In the genomic region with DNA sequence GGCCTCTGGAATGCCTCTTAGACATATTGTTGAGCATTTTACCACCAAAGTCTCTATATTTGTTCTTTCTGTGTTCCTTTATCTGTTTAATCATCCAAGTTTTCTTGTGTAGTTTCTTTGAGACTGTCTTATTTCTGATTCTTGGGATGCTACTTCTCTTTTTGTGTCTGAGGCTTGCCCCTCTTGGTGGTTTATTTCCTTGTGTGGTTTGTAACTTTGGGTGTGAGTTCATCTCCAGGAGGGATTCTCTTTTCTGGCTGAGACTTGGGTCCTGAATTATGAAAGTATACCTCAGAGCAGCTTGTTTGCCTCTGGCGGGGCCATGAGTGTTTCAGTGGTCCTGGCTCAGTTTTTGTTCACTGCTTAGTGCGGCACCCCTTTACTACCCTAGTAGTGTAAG, we compare ENCODE assay signal across 22 cellular contexts. TPM values are rescaled to one million over a fixed set of nuclear protein-coding genes. Genes with fewer than 3 reads are reported as not detected.
DNase-seq lines count a peak whose midpoint lies in the region; ATAC-seq, FAIRE-seq and TF ChIP-seq lines count a peak whose summit lies in the region.
"Had no signal": no experiment of that assay in that cellular context is flagged by ENCODE, and none has a peak within 500 bp of the region (broad histone marks: within the 10 kb centered on the region; RNA-seq: fewer than 3 reads in every experiment).

No MANE protein-coding gene starts in this region.

- H3K9ac ChIP-seq in mammary epithelial cell (ENCODE audit: insufficient read depth, low read length): no peak overlapping the region

- H3K4me1 ChIP-seq in aorta (ENCODE audit: control insufficient read depth in 1 of 2, insufficient read depth in 2 of 2, low read length in 2 of 2): peaks cover 4 to 16% of the 10 kb centered on the region in 2 donors
- H3K4me1 ChIP-seq in small intestine (ENCODE audit: control insufficient read depth in 2 of 2, insufficient read depth in 1 of 2, low read depth in 1 of 2, low read length in 1 of 2): peaks cover under 1 to 2% of the 10 kb centered on the region in 2 donors
- H3K4me1 ChIP-seq in mammary epithelial cell (ENCODE audit: insufficient read depth, low read length): peaks cover 3% of the 10 kb centered on the region
- H3K4me1 ChIP-seq: A549, foreskin keratinocyte, prostate gland had no signal

- no peaks in the 10 kb centered on the region for H3K9me3 ChIP-seq in aorta (ENCODE audit: control insufficient read depth, low read length)
- H3K9me3 ChIP-seq in small intestine (ENCODE audit: control insufficient read depth, low read depth): no peaks in the 10 kb centered on the region
- H3K9me3 ChIP-seq in mammary epithelial cell (replicated peaks; ENCODE audit: insufficient read depth, low read length): no peaks in the 10 kb centered on the region
- H3K9me3 ChIP-seq: A549, left lung, prostate gland had no signal

- BruUV-seq in mammary epithelial cell (replicated peaks; lab: Mats Ljungman, UMichigan): no TSS peak

- H3K27ac ChIP-seq in aorta (ENCODE audit: low read depth in 1 of 2, low read length in 2 of 2) (peak overlapping the region; percentile 41 to 69), small intestine (ENCODE audit: low read depth in 1 of 2, low read length in 1 of 2) (peak overlapping the region in 1 of 2 donors; percentile 20), mammary epithelial cell (ENCODE audit: insufficient read depth, low read depth, low read length) (no peak overlapping the region)
- H3K27ac ChIP-seq: A549, foreskin keratinocyte, left lung, prostate gland had no signal

- no peaks in the 10 kb centered on the region for H3K27me3 ChIP-seq in aorta (ENCODE audit: control insufficient read depth in 1 of 2, insufficient read depth in 2 of 2, low read length in 1 of 2)
- no peaks in the 10 kb centered on the region for H3K27me3 ChIP-seq in small intestine (ENCODE audit: control insufficient read depth in 2 of 2, insufficient read depth in 2 of 2, low read length in 2 of 2)
- H3K27me3 ChIP-seq in mammary epithelial cell (ENCODE audit: insufficient read depth, low read length): no peaks in the 10 kb centered on the region
- H3K27me3 ChIP-seq: foreskin keratinocyte, left lung had no signal

- peaks cover 3% of the 10 kb centered on the region for H3K9me3 Mint-ChIP-seq in activated naive CD8-positive, alpha-beta T cell treated with anti-CD3 and anti-CD28 coated beads, Interleukin-2, amount 10 ng/mL, durations not matched to agents 7 days and 5 days
- H3K9me3 Mint-ChIP-seq in activated naive CD8-positive, alpha-beta T cell treated with anti-CD3 and anti-CD28 coated beads for 36 hours: no peaks in the 10 kb centered on the region
- peaks cover 0 to 2% (median 0%) of the 10 kb centered on the region in 7 donors for H3K9me3 Mint-ChIP-seq in naive B cell
- H3K9me3 Mint-ChIP-seq: CD8-positive, alpha-beta T cell; T-helper 2 cell treated with Interferon-gamma antibody and Interleukin-4, amounts not matched to agents 5 μg/mL and 100 μg/mL, for 36 hours had no signal

- no peak for ATAC-seq in activated naive CD8-positive, alpha-beta T cell treated with anti-CD3 and anti-CD28 coated beads, Interleukin-2, amount 10 ng/mL, durations not matched to agents 7 days and 5 days (ENCODE audit: low read depth)
- ATAC-seq in naive B cell (ENCODE audit: low read depth in 2 of 2): no peak
- no peak for ATAC-seq in aorta (ENCODE audit: low FRiP score)
- ATAC-seq: A549; CD8-positive, alpha-beta T cell; foreskin keratinocyte; HCT116; left lung had no signal

- intact Hi-C loops in aorta (cut with DNase I) (loop anchor here in 1 of 2 donors (2.0 kb wide), 1 partner anchor 33 kb away; the partner anchor contains the start of gene PPARD), mammary epithelial cell (cut with micrococcal nuclease) (no loop called here)

- CTCF ChIA-PET in mammary epithelial cell (lab: Charles Lee; ENCODE audit: low non-redundant PET): no interaction called here

- H3K4me1 Mint-ChIP-seq in activated naive CD8-positive, alpha-beta T cell treated with anti-CD3 and anti-CD28 coated beads, Interleukin-2, amount 10 ng/mL, durations not matched to agents 7 days and 5 days: peaks cover 32% of the 10 kb centered on the region
- H3K4me1 Mint-ChIP-seq in activated naive CD8-positive, alpha-beta T cell treated with anti-CD3 and anti-CD28 coated beads for 36 hours: peaks cover 30% of the 10 kb centered on the region
- peaks cover 41 to 53% (median 48%) of the 10 kb centered on the region in 3 donors for H3K4me1 Mint-ChIP-seq in naive B cell

- no peaks in the 10 kb centered on the region for H3K27me3 Mint-ChIP-seq in activated naive CD8-positive, alpha-beta T cell treated with anti-CD3 and anti-CD28 coated beads, Interleukin-2, amount 10 ng/mL, durations not matched to agents 7 days and 5 days
- H3K27me3 Mint-ChIP-seq in activated naive CD8-positive, alpha-beta T cell treated with anti-CD3 and anti-CD28 coated beads for 36 hours: no peaks in the 10 kb centered on the region
- no peaks in the 10 kb centered on the region for H3K27me3 Mint-ChIP-seq in naive B cell

- H3K4me2 ChIP-seq in mammary epithelial cell (ENCODE audit: insufficient read depth, low read depth, low read length): no peak overlapping the region
- H3K4me2 ChIP-seq: A549 had no signal

- H3K27ac Mint-ChIP-seq in activated naive CD8-positive, alpha-beta T cell treated with anti-CD3 and anti-CD28 coated beads, Interleukin-2, amount 10 ng/mL, durations not matched to agents 7 days and 5 days: peak overlapping the region; percentile 14
- no peak overlapping the region for H3K27ac Mint-ChIP-seq in activated naive CD8-positive, alpha-beta T cell treated with anti-CD3 and anti-CD28 coated beads for 36 hours
- H3K27ac Mint-ChIP-seq in naive B cell: peak overlapping the region in 5 of 6 donors; percentile 2 to 95 (median 42)
- H3K27ac Mint-ChIP-seq: CD8-positive, alpha-beta T cell; T-helper 2 cell treated with Interferon-gamma antibody and Interleukin-4, amounts not matched to agents 5 μg/mL and 100 μg/mL, for 36 hours had no signal

- H2AFZ ChIP-seq in mammary epithelial cell (ENCODE audit: low read depth, low read length): no peak overlapping the region

- no peak for TF ChIP-seq CTCF in mammary epithelial cell (conservative IDR thresholded peaks at IDR 0.05 in 1 of 2, IDR thresholded peaks at IDR 0.05 in 1 of 2; ENCODE audit: extremely low read depth in 1 of 2, insufficient read depth in 1 of 2, low read depth in 1 of 2, low read length in 2 of 2)

- no peaks in the 10 kb centered on the region for H3K36me3 ChIP-seq in aorta (ENCODE audit: control insufficient read depth in 1 of 2, insufficient read depth in 2 of 2, low read length in 1 of 2)
- H3K36me3 ChIP-seq in small intestine (ENCODE audit: control insufficient read depth in 2 of 2, insufficient read depth in 2 of 2, low read length in 2 of 2): peaks cover 0 to 3% of the 10 kb centered on the region in 2 donors
- no peaks in the 10 kb centered on the region for H3K36me3 ChIP-seq in mammary epithelial cell (ENCODE audit: insufficient read depth, low read length)
- H3K36me3 ChIP-seq: left lung, prostate gland had no signal

- no peaks in the 10 kb centered on the region for H4K20me1 ChIP-seq in mammary epithelial cell (ENCODE audit: insufficient read depth, low read length)

- peaks cover 45% of the 10 kb centered on the region for H3K36me3 Mint-ChIP-seq in activated naive CD8-positive, alpha-beta T cell treated with anti-CD3 and anti-CD28 coated beads, Interleukin-2, amount 10 ng/mL, durations not matched to agents 7 days and 5 days
- H3K36me3 Mint-ChIP-seq in activated naive CD8-positive, alpha-beta T cell treated with anti-CD3 and anti-CD28 coated beads for 36 hours: peaks cover 13% of the 10 kb centered on the region
- H3K36me3 Mint-ChIP-seq in naive B cell: peaks cover 18 to 24% of the 10 kb centered on the region in 2 donors

- POLR2A ChIA-PET in activated naive CD8-positive, alpha-beta T cell treated with anti-CD3 and anti-CD28 coated beads, Interleukin-2, amount 10 ng/mL, durations not matched to agents 7 days and 5 days (lab: Charles Lee): no interaction called here

- 94 to 95% methylated on average over 2 of the region's 2 CpGs for WGBS in aorta, 2 donors
- 76 to 97% (median 95%) methylated on average over 2 of the region's 2 CpGs for WGBS in small intestine, 3 donors
- WGBS in mammary epithelial cell (ENCODE audit: low coverage, missing lambda C conversion rate): 92% methylated on average over 2 of the region's 2 CpGs

- H3K4me3 Mint-ChIP-seq in activated naive CD8-positive, alpha-beta T cell treated with anti-CD3 and anti-CD28 coated beads, Interleukin-2, amount 10 ng/mL, durations not matched to agents 7 days and 5 days: peak overlapping the region; percentile 0
- no peak overlapping the region for H3K4me3 Mint-ChIP-seq in activated naive CD8-positive, alpha-beta T cell treated with anti-CD3 and anti-CD28 coated beads for 36 hours
- H3K4me3 Mint-ChIP-seq in naive B cell: no peak overlapping the region
- H3K4me3 Mint-ChIP-seq: CD8-positive, alpha-beta T cell; T-helper 2 cell treated with Interferon-gamma antibody and Interleukin-4, amounts not matched to agents 5 μg/mL and 100 μg/mL, for 36 hours had no signal

- in situ Hi-C loops in mammary epithelial cell (cut with MboI; ENCODE audit: low sequenced_read_pairs in 2 of 2): no loop called here

- H3K4me3 ChIP-seq in aorta (ENCODE audit: low read length in 2 of 2): no peak overlapping the region
- H3K4me3 ChIP-seq in small intestine (ENCODE audit: low read depth in 1 of 2, low read length in 2 of 2): no peak overlapping the region
- H3K4me3 ChIP-seq in mammary epithelial cell (replicated peaks in 1 of 3; ENCODE audit: insufficient read depth in 1 of 3, low read depth in 2 of 3, low read length in 3 of 3): no peak overlapping the region
- H3K4me3 ChIP-seq: A549, left lung, prostate gland had no signal

- peaks cover 48% of the 10 kb centered on the region for H3K79me2 ChIP-seq in mammary epithelial cell (ENCODE audit: insufficient read depth, low read length)

- no peak for FAIRE-seq in small intestine (lab: Jason Lieb, UNC)
- FAIRE-seq: A549, colon had no signal

- DNase-seq in activated naive CD8-positive, alpha-beta T cell treated with anti-CD3 and anti-CD28 coated beads, Interleukin-2, amount 10 ng/mL, durations not matched to agents 7 days and 5 days: no peak
- DNase-seq in activated naive CD8-positive, alpha-beta T cell treated with anti-CD3 and anti-CD28 coated beads for 36 hours: no peak
- DNase-seq in SKM-1 (lab: John Stamatoyannopoulos, UW; ENCODE audit: unreplicated experiment): peak; percentile 61
- no peak for DNase-seq in naive B cell
- no peak for DNase-seq in aorta
- no peak for DNase-seq in small intestine
- DNase-seq in HUDEP-2 (lab: John Stamatoyannopoulos, UW; ENCODE audit: unreplicated experiment in 76 of 76): no peak
- no peak for DNase-seq in mammary epithelial cell
- DNase-seq: activated effector memory CD4-positive, alpha-beta T cell treated with Interleukin-2 at 50 U/mL for 16 hours; CD8-positive, alpha-beta T cell; foreskin keratinocyte; Karpas-422; left lung; NCI-H1694; NCI-H226; SHP77; stimulated activated CD4-positive, alpha-beta T cell treated with anti-CD3 and anti-CD28 coated beads, Interleukin-12 subunit alpha, Interleukin-12 subunit beta, amount 100 ng/mL, for 4 hours had no signal

- dilution Hi-C loops in mammary epithelial cell (cut with HindIII; ENCODE audit: low sequenced_read_pairs): loop anchor here (5.0 kb wide), 1 partner anchor 34 kb away; the partner anchor contains the start of gene PPARD

RNA-seq across cellular contexts. Expression of gene PPARD, which starts 33.9 kb away (rescaled TPM):
- 10 to 100 TPM; 43.0 to 45.9 TPM for total RNA-seq in activated naive CD8-positive, alpha-beta T cell treated with anti-CD3 and anti-CD28 coated beads, Interleukin-2, amount 10 ng/mL, durations not matched to agents 7 days and 5 days
- 10 to 100 TPM; 17.0 to 17.8 TPM for total RNA-seq in activated naive CD8-positive, alpha-beta T cell treated with anti-CD3 and anti-CD28 coated beads for 36 hours
- polyA plus RNA-seq in naive B cell (ENCODE audit: low read depth in 6 of 6): 10 to 100 TPM in 1 of 6 donors, 1 to 10 TPM in 4, not detected in 1; 5.6 to 13.9 (median 5.7) TPM
- total RNA-seq in aorta: 10 to 100 TPM; 24.9 to 27.7 TPM
- 10 to 100 TPM in 1 of 2 donors, 1 to 10 TPM in 1; 5.9 to 16.7 TPM for polyA plus RNA-seq in aorta
- polyA plus RNA-seq in small intestine: 10 to 100 TPM in 2 of 3 donors, 1 to 10 TPM in 1; 7.8 to 14.7 (median 13.0) TPM
- total RNA-seq in mammary epithelial cell: 10 to 100 TPM in 1 of 2 donors, 1 to 10 TPM in 1; 6.8 to 47.1 TPM
- 21.6 TPM for polyA plus RNA-seq in mammary epithelial cell
- 33.6 TPM for polyA minus RNA-seq in mammary epithelial cell
